In the genomic region with DNA sequence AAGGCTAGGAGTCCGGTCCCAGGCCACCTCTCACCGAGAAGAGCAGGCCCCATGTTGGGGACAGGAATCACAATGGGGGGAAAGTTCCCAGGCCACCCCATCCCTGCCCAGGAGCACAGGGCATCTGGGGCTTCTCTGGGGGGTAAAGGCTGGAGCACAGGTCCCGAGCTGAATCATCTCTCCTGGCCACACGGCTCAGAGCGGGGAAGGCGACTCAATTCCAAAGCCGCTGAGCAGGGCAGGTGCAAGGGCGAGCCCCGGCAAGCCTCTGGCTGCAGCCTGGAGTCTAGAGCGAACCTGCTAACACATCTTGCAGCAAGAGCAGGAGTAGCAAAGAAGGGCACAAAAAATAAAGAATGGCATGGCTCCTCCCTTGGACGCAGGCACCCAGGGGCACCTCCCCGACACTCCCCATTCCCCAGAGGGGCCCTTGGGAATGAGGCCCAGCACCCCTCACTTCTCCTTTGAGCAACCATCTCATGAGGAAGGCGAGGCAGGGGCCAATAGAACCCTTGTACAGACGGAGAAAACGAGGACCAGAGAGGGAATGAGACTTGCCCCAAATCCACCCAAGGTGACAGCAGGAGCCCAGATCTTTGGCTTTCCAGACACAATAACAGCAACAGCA, we compare ENCODE assay signal across 8 cellular contexts. TPM values are rescaled to one million over a fixed set of nuclear protein-coding genes. Genes with fewer than 3 reads are reported as not detected.
DNase-seq lines count a peak whose midpoint lies in the region; ATAC-seq lines count a peak whose summit lies in the region.

No MANE protein-coding gene starts in this region.

- CTCF ChIA-PET in activated CD4-positive, alpha-beta T cell treated with anti-CD3 and anti-CD28 coated beads for 36 hours (lab: Charles Lee) = interaction anchor here (1.2 to 8.2 kb wide), 5 partner anchors 10 to 87 kb away, joined by 3 to 66 read pairs (median 13); no protein-coding TSS in a partner anchor

- no peak for DNase-seq in activated CD4-positive, alpha-beta T cell treated with anti-CD3 and anti-CD28 coated beads for 36 hours
- DNase-seq in activated CD4-positive, alpha-beta T cell treated with anti-CD3 and anti-CD28 coated beads, Interleukin-2, amount 50 U/mL, for 1 hour = no peak
- DNase-seq in central memory CD8-positive, alpha-beta T cell (ENCODE audit: low spot score in 2 of 2) = no peak
- DNase-seq in ureter (ENCODE audit: low spot score) = peak; percentile 76
- no peak for DNase-seq in hepatic stellate cell (ENCODE audit: low spot score)
- no peak for DNase-seq in 8988T

- ATAC-seq in activated CD4-positive, alpha-beta T cell treated with anti-CD3 and anti-CD28 coated beads for 36 hours = no peak
- ATAC-seq in central memory CD8-positive, alpha-beta T cell (replicated peaks; ENCODE audit: extremely low read depth, poor library complexity, severe bottlenecking) = no peak
- no peak for ATAC-seq in HG03520 (IDR thresholded peaks at IDR 0.05; ENCODE audit: unreplicated experiment)

- peak overlapping the region; percentile 44 for H3K9ac ChIP-seq in mucosa of stomach (ENCODE audit: low read length)

- no peaks in the 10 kb centered on the region for H3K36me3 ChIP-seq in mucosa of stomach (ENCODE audit: control insufficient read depth, insufficient read depth, low read length)

- no peak overlapping the region for H3K4me3 Mint-ChIP-seq in activated CD4-positive, alpha-beta T cell treated with anti-CD3 and anti-CD28 coated beads for 36 hours
- H3K4me3 Mint-ChIP-seq in central memory CD8-positive, alpha-beta T cell = peak overlapping the region; percentile 11

- peaks cover 2% of the 10 kb centered on the region for H3K9me3 Mint-ChIP-seq in activated CD4-positive, alpha-beta T cell treated with anti-CD3 and anti-CD28 coated beads for 36 hours (ENCODE audit: low read depth)
- peaks cover 5% of the 10 kb centered on the region for H3K9me3 Mint-ChIP-seq in central memory CD8-positive, alpha-beta T cell

- POLR2A ChIA-PET in activated CD4-positive, alpha-beta T cell treated with anti-CD3 and anti-CD28 coated beads for 36 hours (lab: Charles Lee) = interaction anchor here (1.2 kb wide), 1 partner anchor 33 kb away, joined by 3 read pairs; no protein-coding TSS in a partner anchor

- peak overlapping the region; percentile 70 for H3K27ac Mint-ChIP-seq in activated CD4-positive, alpha-beta T cell treated with anti-CD3 and anti-CD28 coated beads for 36 hours
- peak overlapping the region; percentile 41 for H3K27ac Mint-ChIP-seq in central memory CD8-positive, alpha-beta T cell (ENCODE audit: low read depth)

- peaks cover 60% of the 10 kb centered on the region for H3K4me1 Mint-ChIP-seq in activated CD4-positive, alpha-beta T cell treated with anti-CD3 and anti-CD28 coated beads for 36 hours
- H3K4me1 Mint-ChIP-seq in central memory CD8-positive, alpha-beta T cell = peaks cover 62% of the 10 kb centered on the region

- intact Hi-C loops in activated CD4-positive, alpha-beta T cell treated with anti-CD3 and anti-CD28 coated beads for 36 hours (cut with DNase I, micrococcal nuclease) = loop anchor here in 1 of 2 experiments (10.0 kb wide), 1 partner anchor 1488 kb away; the partner anchor contains the start of gene RCC2

- no peaks in the 10 kb centered on the region for H3K9me3 ChIP-seq in mucosa of stomach (ENCODE audit: control insufficient read depth, low read length)

- H3K4me3 ChIP-seq in mucosa of stomach (ENCODE audit: low read length) = no peak overlapping the region

- H3K4me1 ChIP-seq in mucosa of stomach (ENCODE audit: control insufficient read depth, insufficient read depth, low read length) = peaks cover 30% of the 10 kb centered on the region

- H3K27me3 Mint-ChIP-seq in activated CD4-positive, alpha-beta T cell treated with anti-CD3 and anti-CD28 coated beads for 36 hours = no peaks in the 10 kb centered on the region
- no peaks in the 10 kb centered on the region for H3K27me3 Mint-ChIP-seq in central memory CD8-positive, alpha-beta T cell

- peaks cover 15% of the 10 kb centered on the region for H3K36me3 Mint-ChIP-seq in activated CD4-positive, alpha-beta T cell treated with anti-CD3 and anti-CD28 coated beads for 36 hours (ENCODE audit: low read depth)
- H3K36me3 Mint-ChIP-seq in central memory CD8-positive, alpha-beta T cell (ENCODE audit: insufficient read depth) = peaks cover 35% of the 10 kb centered on the region

- no peaks in the 10 kb centered on the region for H3K27me3 ChIP-seq in mucosa of stomach (ENCODE audit: control insufficient read depth, insufficient read depth, low read length)

RNA-seq across cellular contexts. Expression of gene ALDH4A1, which starts 20.6 kb away (rescaled TPM):
- 1 to 10 TPM; 4.4 to 5.8 TPM for total RNA-seq in activated CD4-positive, alpha-beta T cell treated with anti-CD3 and anti-CD28 coated beads for 36 hours
- total RNA-seq in ureter = 74.4 TPM

RNA-seq across cellular contexts. Expression of gene IFFO2, which starts 33.5 kb away (rescaled TPM):
- 10 to 100 TPM; 48.3 to 62.7 TPM for total RNA-seq in activated CD4-positive, alpha-beta T cell treated with anti-CD3 and anti-CD28 coated beads for 36 hours
- total RNA-seq in ureter = 15.0 TPM

Comparison
In these comparisons a context has a peak if more than half of its experiments do, and no peak if none do; other contexts are left out.
1. RNA of gene ALDH4A1, which starts 20.6 kb away (total RNA-seq): 74.4 TPM in ureter (single experiment); 4.4 to 5.8 TPM in activated CD4-positive, alpha-beta T cell treated with anti-CD3 and anti-CD28 coated beads for 36 hours; every median in the first group is over 10 times any median in the second.